Comparison of ENCODE assay signal across 21 cellular contexts in genomic region chr5:40291338-40291737, GRCh38.
A peak's percentile ranks its signal among the peaks of the same experiment; 100 is the strongest.
DNase-seq lines count a peak whose midpoint lies in the region; ATAC-seq and FAIRE-seq lines count a peak whose summit lies in the region.
"Had no signal": no experiment of that assay in that cellular context is flagged by ENCODE, and none has a peak within 500 bp of the region (broad histone marks: within the 10 kb centered on the region; RNA-seq: fewer than 3 reads in every experiment).

No MANE protein-coding gene starts in this region.

- CTCF ChIA-PET in activated CD8-positive, alpha-beta memory T cell treated with anti-CD3 and anti-CD28 coated beads, Interleukin-2, amount 10 ng/mL, durations not matched to agents 7 days and 5 days (lab: Charles Lee), result no interaction called here

- no peaks in the 10 kb centered on the region for H3K9me3 Mint-ChIP-seq in activated CD8-positive, alpha-beta memory T cell treated with anti-CD3 and anti-CD28 coated beads, Interleukin-2, amount 10 ng/mL, durations not matched to agents 7 days and 5 days (ENCODE audit: low read depth)
- H3K9me3 Mint-ChIP-seq: activated CD8-positive, alpha-beta T cell treated with anti-CD3 and anti-CD28 coated beads for 36 hours; endodermal cell had no signal

- DNase-seq in HCEC 1CT (peak; percentile 66), amniotic epithelial cell (ENCODE audit: low read depth) (peak; percentile 65), fibroblast of peridontal ligament (ENCODE audit: extremely low read depth) (peak; percentile 71), urothelium cell line (ENCODE audit: low spot score) (peak; percentile 18), NCI-H345 treated with DMSO at 0.1 percent for 48 hours (lab: John Stamatoyannopoulos, UW; ENCODE audit: unreplicated experiment) (no peak)
- DNase-seq in activated CD8-positive, alpha-beta memory T cell treated with anti-CD3 and anti-CD28 coated beads, Interleukin-2, amount 10 ng/mL, durations not matched to agents 7 days and 5 days, result no peak
- no peak for DNase-seq in activated effector memory CD4-positive, alpha-beta T cell treated with Interleukin-2 at 50 U/mL for 16 hours
- DNase-seq: activated CD8-positive, alpha-beta T cell treated with anti-CD3 and anti-CD28 coated beads for 36 hours; activated naive CD8-positive, alpha-beta T cell treated with anti-CD3 and anti-CD28 coated beads, Interleukin-2, amount 10 ng/mL, durations not matched to agents 7 days and 5 days; activated T-cell treated with anti-CD3 and anti-CD28 coated beads, Interleukin-2, amount 50 U/mL, for 48 hours; C1 segment of cervical spinal cord; endodermal cell; left lung; NCI-H1694 treated with DMSO at 0.1 percent for 48 hours; NCI-H510A treated with DMSO at 0.1 percent for 48 hours; occipital lobe; SIG-M5; stimulated activated CD4-positive, alpha-beta T cell treated with anti-CD3 and anti-CD28 coated beads, Interleukin-4, amount 100 ng/mL, for 24 hours; T-helper 17 cell; testis had no signal

- H3K4me3 Mint-ChIP-seq in activated CD8-positive, alpha-beta memory T cell treated with anti-CD3 and anti-CD28 coated beads, Interleukin-2, amount 10 ng/mL, durations not matched to agents 7 days and 5 days, result no peak overlapping the region
- H3K4me3 Mint-ChIP-seq: activated CD8-positive, alpha-beta T cell treated with anti-CD3 and anti-CD28 coated beads for 36 hours; activated naive CD8-positive, alpha-beta T cell treated with anti-CD3 and anti-CD28 coated beads, Interleukin-2, amount 10 ng/mL, durations not matched to agents 7 days and 5 days; endodermal cell; T-helper 17 cell had no signal

- no peak overlapping the region for H3K27ac Mint-ChIP-seq in activated CD8-positive, alpha-beta memory T cell treated with anti-CD3 and anti-CD28 coated beads, Interleukin-2, amount 10 ng/mL, durations not matched to agents 7 days and 5 days
- H3K27ac Mint-ChIP-seq: activated CD8-positive, alpha-beta T cell treated with anti-CD3 and anti-CD28 coated beads for 36 hours; endodermal cell; T-helper 17 cell had no signal

- peaks cover 8% of the 10 kb centered on the region for H3K4me1 Mint-ChIP-seq in activated CD8-positive, alpha-beta memory T cell treated with anti-CD3 and anti-CD28 coated beads, Interleukin-2, amount 10 ng/mL, durations not matched to agents 7 days and 5 days
- H3K4me1 Mint-ChIP-seq: endodermal cell, T-helper 17 cell had no signal

- peaks cover 8% of the 10 kb centered on the region for H3K36me3 Mint-ChIP-seq in activated CD8-positive, alpha-beta memory T cell treated with anti-CD3 and anti-CD28 coated beads, Interleukin-2, amount 10 ng/mL, durations not matched to agents 7 days and 5 days

- no peak for FAIRE-seq in urothelium cell line (lab: Jason Lieb, UNC)

- no peak for ATAC-seq in activated CD8-positive, alpha-beta memory T cell treated with anti-CD3 and anti-CD28 coated beads, Interleukin-2, amount 10 ng/mL, durations not matched to agents 7 days and 5 days
- ATAC-seq: activated CD8-positive, alpha-beta T cell treated with anti-CD3 and anti-CD28 coated beads for 36 hours; gastroesophageal sphincter; left lung; T-helper 17 cell had no signal

- H3K27me3 Mint-ChIP-seq in activated CD8-positive, alpha-beta memory T cell treated with anti-CD3 and anti-CD28 coated beads, Interleukin-2, amount 10 ng/mL, durations not matched to agents 7 days and 5 days, result no peaks in the 10 kb centered on the region
- H3K27me3 Mint-ChIP-seq: activated CD8-positive, alpha-beta T cell treated with anti-CD3 and anti-CD28 coated beads for 36 hours; activated naive CD8-positive, alpha-beta T cell treated with anti-CD3 and anti-CD28 coated beads, Interleukin-2, amount 10 ng/mL, durations not matched to agents 7 days and 5 days; T-helper 17 cell had no signal

Comparison
In these comparisons a context has a peak if more than half of its experiments do, and no peak if none do; other contexts are left out.
1. DNase-seq: peak in HCEC 1CT (single experiment), amniotic epithelial cell (single experiment), fibroblast of peridontal ligament (single experiment) and urothelium cell line (single experiment); none in activated CD8-positive, alpha-beta memory T cell treated with anti-CD3 and anti-CD28 coated beads, Interleukin-2, amount 10 ng/mL, durations not matched to agents 7 days and 5 days (single experiment), activated effector memory CD4-positive, alpha-beta T cell treated with Interleukin-2 at 50 U/mL for 16 hours (single experiment) and NCI-H345 treated with DMSO at 0.1 percent for 48 hours (single experiment).